Comparison of ENCODE assay signal across 12 cellular contexts in the genomic region with DNA sequence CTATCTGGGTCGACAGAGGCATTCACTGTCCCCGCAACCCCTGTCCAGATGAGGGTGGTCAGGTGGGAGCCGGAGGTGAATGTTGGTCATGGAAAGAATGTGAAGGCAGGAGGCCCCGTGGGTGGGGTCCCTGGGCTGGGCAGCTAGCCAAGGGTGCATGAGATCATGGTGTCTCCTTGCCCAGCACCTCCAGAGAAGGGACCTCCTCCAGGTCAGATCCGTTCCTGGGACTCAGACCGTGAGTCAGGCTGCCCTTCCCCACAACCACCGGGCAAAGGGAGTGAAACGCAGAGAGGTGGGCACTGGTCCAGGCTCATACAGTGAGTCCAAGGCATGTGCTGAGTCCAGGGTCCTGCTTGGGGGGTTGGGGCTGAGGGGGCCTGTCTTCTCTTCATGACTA.
DNase-seq lines count a peak whose midpoint lies in the region; ATAC-seq and TF ChIP-seq lines count a peak whose summit lies in the region.
"Had no signal": no experiment of that assay in that cellular context is flagged by ENCODE, and none has a peak within 500 bp of the region (broad histone marks: within the 10 kb centered on the region; RNA-seq: fewer than 3 reads in every experiment).

No MANE protein-coding gene starts in this region.

- H3K4me3 ChIP-seq in RWPE2 (ENCODE audit: severe bottlenecking) (no peak overlapping the region), retinal pigment epithelial cell (ENCODE audit: low read length) (no peak overlapping the region)
- H3K4me3 ChIP-seq: suprapubic skin had no signal

- H3K9me3 ChIP-seq in RWPE2 (ENCODE audit: severe bottlenecking): no peaks in the 10 kb centered on the region
- H3K9me3 ChIP-seq: suprapubic skin had no signal

- peaks cover 31% of the 10 kb centered on the region for H3K4me1 ChIP-seq in RWPE2 (ENCODE audit: insufficient read depth, poor library complexity, severe bottlenecking)

- H3K36me3 Mint-ChIP-seq in nephron progenitor cell (ENCODE audit: low read depth): no peaks in the 10 kb centered on the region

- H3K36me3 ChIP-seq in RWPE2 (ENCODE audit: low read depth): no peaks in the 10 kb centered on the region
- H3K36me3 ChIP-seq: suprapubic skin had no signal

- TF ChIP-seq CTCF in RWPE2 (IDR thresholded peaks at IDR 0.05; ENCODE audit: poor library complexity, severe bottlenecking): no peak
- TF ChIP-seq CTCF in retinal pigment epithelial cell (conservative IDR thresholded peaks at IDR 0.05; ENCODE audit: low read depth, low read length): no peak
- TF ChIP-seq CTCF in nephron progenitor cell (IDR thresholded peaks at IDR 0.05): no peak

- ATAC-seq in RWPE2 (ENCODE audit: low read depth) (peak; percentile 75), HG03135 (IDR thresholded peaks at IDR 0.05; ENCODE audit: unreplicated experiment) (no peak)

- no peaks in the 10 kb centered on the region for H3K9me3 Mint-ChIP-seq in nephron progenitor cell
- H3K9me3 Mint-ChIP-seq: activated naive CD4-positive, alpha-beta T cell treated with anti-CD3 and anti-CD28 coated beads for 36 hours had no signal

- peaks cover 38% of the 10 kb centered on the region for H3K4me1 Mint-ChIP-seq in nephron progenitor cell

- no peak overlapping the region for H3K4me3 Mint-ChIP-seq in nephron progenitor cell
- H3K4me3 Mint-ChIP-seq: activated naive CD4-positive, alpha-beta T cell treated with anti-CD3 and anti-CD28 coated beads for 36 hours had no signal

- DNase-seq in EL (peak; percentile 78), RWPE2 (ENCODE audit: low spot score) (peak; percentile 96), fibroblast of peridontal ligament (ENCODE audit: extremely low read depth) (peak; percentile 47), retinal pigment epithelial cell (ENCODE audit: low read depth) (peak; percentile 81), nephron progenitor cell (no peak)
- DNase-seq in stimulated activated CD4-positive, alpha-beta T cell treated with anti-CD3 and anti-CD28 coated beads, Interleukin-1b, Interleukin-23, amount 100 ng/mL, for 48 hours: no peak
- DNase-seq in activated effector memory CD4-positive, alpha-beta T cell treated with anti-CD3 and anti-CD28 coated beads, Interleukin-2, amount 50 U/mL, for 16 hours: no peak
- DNase-seq: activated CD4-positive, CD25-positive, alpha-beta regulatory T cell; activated naive CD4-positive, alpha-beta T cell treated with anti-CD3 and anti-CD28 coated beads for 36 hours; NCI-H1694 treated with DMSO at 0.1 percent for 48 hours had no signal

- no peaks in the 10 kb centered on the region for H3K27me3 ChIP-seq in RWPE2 (ENCODE audit: insufficient read depth, poor library complexity, severe bottlenecking)
- H3K27me3 ChIP-seq: suprapubic skin had no signal

- no peak overlapping the region for H3K27ac Mint-ChIP-seq in nephron progenitor cell
- H3K27ac Mint-ChIP-seq: activated naive CD4-positive, alpha-beta T cell treated with anti-CD3 and anti-CD28 coated beads for 36 hours had no signal

- peak overlapping the region; percentile 36 for H3K27ac ChIP-seq in RWPE2 (ENCODE audit: poor library complexity, severe bottlenecking)
- H3K27ac ChIP-seq: suprapubic skin had no signal

- no peaks in the 10 kb centered on the region for H3K27me3 Mint-ChIP-seq in nephron progenitor cell (ENCODE audit: low read depth, poor library complexity)

Comparison
In these comparisons a context has a peak if more than half of its experiments do, and no peak if none do; other contexts are left out.
1. DNase-seq: peak in EL (single experiment), RWPE2 (single experiment), fibroblast of peridontal ligament (single experiment) and retinal pigment epithelial cell (single experiment); none in stimulated activated CD4-positive, alpha-beta T cell treated with anti-CD3 and anti-CD28 coated beads, Interleukin-1b, Interleukin-23, amount 100 ng/mL, for 48 hours (single experiment), activated effector memory CD4-positive, alpha-beta T cell treated with anti-CD3 and anti-CD28 coated beads, Interleukin-2, amount 50 U/mL, for 16 hours (single experiment) and nephron progenitor cell (single experiment).